2 cellular contexts compared by ENCODE assay signal in genomic region chr13:87080100-87080779, GRCh38.
TF ChIP-seq lines count a peak whose summit lies in the region.

No MANE protein-coding gene starts in this region.

TF ChIP-seq in SK-N-SH, 30 proteins besides CTCF, POLR2A, EP300 and RAD21 (continued from another document):
- TF ChIP-seq ZBTB33 (IDR thresholded peaks at IDR 0.05; ENCODE audit: borderline replicate concordance, low read depth): no peak

TF ChIP-seq in SK-N-SH treated with all-trans-retinoic acid at 6 μM for 48 hours, 23 proteins besides CTCF, POLR2A, EP300 and RAD21 (continued from another document):
- TF ChIP-seq CREB5 (CRISPR knock-in tag; IDR thresholded peaks at IDR 0.05; ENCODE audit: low read depth): no peak
- TF ChIP-seq ZNF565 (CRISPR knock-in tag; conservative IDR thresholded peaks at IDR 0.05; ENCODE audit: low read depth): no peak
- no peak for TF ChIP-seq ZNF8 (CRISPR knock-in tag; IDR thresholded peaks at IDR 0.05)
